In genomic region chr10:132186488-132187413, GRCh38 we compare ENCODE assay signal across 8 cellular contexts.
DNase-seq lines count a peak whose midpoint lies in the region; ATAC-seq and TF ChIP-seq lines count a peak whose summit lies in the region.

Gene DPYSL4, plus strand, starts transcription at chr10:132186948. Its CDS starts 116 bp downstream, at chr10:132187064.

- no peak for TF ChIP-seq CTCF in astrocyte of the spinal cord (IDR thresholded peaks at IDR 0.05; ENCODE audit: low read depth, low read length)

- DNase-seq in DMS53 (lab: John Stamatoyannopoulos, UW) (peak; percentile 83), NCI-H2196 treated with DMSO at 0.1 percent for 48 hours (lab: John Stamatoyannopoulos, UW; ENCODE audit: unreplicated experiment) (peak; percentile 4), astrocyte of the spinal cord (ENCODE audit: low read depth, low spot score) (no peak), iPS-NIHi7 (ENCODE audit: extremely low spot score) (peak; percentile 87)
- peak; percentile 15 for DNase-seq in stimulated activated CD8-positive, alpha-beta memory T cell treated with anti-CD3 and anti-CD28 coated beads, Interleukin-4, amount 100 ng/mL, for 24 hours (ENCODE audit: low read depth)

- in situ Hi-C loops in astrocyte of the spinal cord (cut with HindIII; ENCODE audit: low sequenced_read_pairs) = no loop called here

- H3K4me3 ChIP-seq in astrocyte of the spinal cord (ENCODE audit: low read depth, low read length) = peak within 1 kb of the TSS; percentile 40

- no peak for ATAC-seq in GM18520 (IDR thresholded peaks at IDR 0.05; ENCODE audit: unreplicated experiment)
- no peak for ATAC-seq in HG03108 (IDR thresholded peaks at IDR 0.05; ENCODE audit: unreplicated experiment)
- ATAC-seq in HG03196 (IDR thresholded peaks at IDR 0.05; ENCODE audit: unreplicated experiment) = no peak
